In the genomic region with DNA sequence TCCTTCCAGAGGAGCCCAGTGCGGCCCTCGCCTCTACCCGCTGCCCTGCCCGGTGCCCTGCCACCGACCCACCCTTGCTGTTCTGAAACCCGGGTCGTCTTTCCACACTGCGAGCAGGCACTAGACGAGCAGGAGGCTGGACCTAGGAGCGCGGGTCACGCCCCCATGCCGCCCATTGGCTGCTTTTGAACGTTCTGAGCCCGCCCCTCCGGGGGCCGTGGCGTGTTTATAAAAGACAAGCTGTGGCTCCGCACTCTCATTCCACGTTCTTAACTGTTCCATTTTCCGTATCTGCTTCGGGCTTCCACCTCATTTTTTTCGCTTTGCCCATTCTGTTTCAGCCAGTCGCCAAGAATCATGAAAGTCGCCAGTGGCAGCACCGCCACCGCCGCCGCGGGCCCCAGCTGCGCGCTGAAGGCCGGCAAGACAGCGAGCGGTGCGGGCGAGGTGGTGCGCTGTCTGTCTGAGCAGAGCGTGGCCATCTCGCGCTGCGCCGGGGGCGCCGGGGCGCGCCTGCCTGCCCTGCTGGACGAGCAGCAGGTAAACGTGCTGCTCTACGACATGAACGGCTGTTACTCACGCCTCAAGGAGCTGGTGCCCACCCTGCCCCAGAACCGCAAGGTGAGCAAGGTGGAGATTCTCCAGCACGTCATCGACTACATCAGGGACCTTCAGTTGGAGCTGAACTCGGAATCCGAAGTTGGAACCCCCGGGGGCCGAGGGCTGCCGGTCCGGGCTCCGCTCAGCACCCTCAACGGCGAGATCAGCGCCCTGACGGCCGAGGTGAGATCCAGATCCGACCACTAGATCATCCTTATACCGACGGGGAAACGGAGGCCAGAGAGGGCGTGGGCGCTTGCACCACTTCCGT, we compare ENCODE assay signal across 8 cellular contexts. TPM values are rescaled to one million over a fixed set of nuclear protein-coding genes. Genes with fewer than 3 reads are reported as not detected.
DNase-seq lines count a peak whose midpoint lies in the region; ATAC-seq and TF ChIP-seq lines count a peak whose summit lies in the region.

A gene with protein sequence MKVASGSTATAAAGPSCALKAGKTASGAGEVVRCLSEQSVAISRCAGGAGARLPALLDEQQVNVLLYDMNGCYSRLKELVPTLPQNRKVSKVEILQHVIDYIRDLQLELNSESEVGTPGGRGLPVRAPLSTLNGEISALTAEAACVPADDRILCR (plus strand): TSS at position 259 of the 871 bp plus-strand sequence. CDS start 99 bp downstream, at position 358.

- peak within 1 kb of the TSS; percentile 91 for H3K4me3 Mint-ChIP-seq in T-helper 2 cell treated with Interferon-gamma antibody and Interleukin-4, amounts not matched to agents 5 μg/mL and 100 μg/mL, for 36 hours

- H3K36me3 ChIP-seq in left ventricle myocardium inferior = no peaks in the 10 kb centered on the region
- no peaks in the 10 kb centered on the region for H3K36me3 ChIP-seq in prostate gland
- peaks cover 8% of the 10 kb centered on the region for H3K36me3 ChIP-seq in upper lobe of right lung

- ATAC-seq in GM18502 (IDR thresholded peaks at IDR 0.05; ENCODE audit: poor library complexity, unreplicated experiment) = peak; percentile 85
- peak; percentile 89 for ATAC-seq in HG02973 (IDR thresholded peaks at IDR 0.05; ENCODE audit: unreplicated experiment)
- peak; percentile 82 for ATAC-seq in upper lobe of right lung

- H3K27me3 ChIP-seq in left ventricle myocardium inferior (ENCODE audit: low read depth) = peaks cover 4% of the 10 kb centered on the region
- H3K27me3 ChIP-seq in prostate gland (replicated peaks; ENCODE audit: insufficient read depth) = no peaks in the 10 kb centered on the region
- H3K27me3 ChIP-seq in upper lobe of right lung = no peaks in the 10 kb centered on the region

- no peaks in the 10 kb centered on the region for H3K36me3 Mint-ChIP-seq in T-helper 2 cell treated with Interferon-gamma antibody and Interleukin-4, amounts not matched to agents 5 μg/mL and 100 μg/mL, for 36 hours (ENCODE audit: low read depth)

- TF ChIP-seq CTCF in left ventricle myocardium inferior (IDR thresholded peaks at IDR 0.05; ENCODE audit: borderline replicate concordance) (no peak), prostate gland (IDR thresholded peaks at IDR 0.05) (peak in 2 of 4 experiments; percentile 6 to 13), upper lobe of right lung (IDR thresholded peaks at IDR 0.05) (no peak)

- H3K4me1 ChIP-seq in left ventricle myocardium inferior (peaks cover 62% of the 10 kb centered on the region), prostate gland (replicated peaks) (peaks cover 16% of the 10 kb centered on the region), upper lobe of right lung (peaks cover 33% of the 10 kb centered on the region)

- H3K4me1 Mint-ChIP-seq in T-helper 2 cell treated with Interferon-gamma antibody and Interleukin-4, amounts not matched to agents 5 μg/mL and 100 μg/mL, for 36 hours (ENCODE audit: low read depth) = peaks cover 24% of the 10 kb centered on the region

- H3K4me3 ChIP-seq in left ventricle myocardium inferior (peak within 1 kb of the TSS; percentile 78), prostate gland (peak within 1 kb of the TSS; percentile 69 to 71), upper lobe of right lung (peak within 1 kb of the TSS; percentile 88)

- peaks cover 48% of the 10 kb centered on the region for H3K27me3 Mint-ChIP-seq in T-helper 2 cell treated with Interferon-gamma antibody and Interleukin-4, amounts not matched to agents 5 μg/mL and 100 μg/mL, for 36 hours (ENCODE audit: low read depth)

- DNase-seq in NCI-H1930 (lab: John Stamatoyannopoulos, UW) (peak; percentile 98 to 99), anterior cingulate cortex (lab: John Stamatoyannopoulos, UW) (peak; percentile 43 to 96 (median 88)), left ventricle myocardium inferior (peak; percentile 95), prostate gland (ENCODE audit: low spot score) (peak; percentile 98), upper lobe of right lung (peak; percentile 97)
- DNase-seq in T-helper 2 cell treated with Interferon-gamma antibody and Interleukin-4, amounts not matched to agents 5 μg/mL and 100 μg/mL, for 36 hours (ENCODE audit: low spot score) = peak; percentile 87

- H3K27ac ChIP-seq in left ventricle myocardium inferior (replicated peaks) (peak within 1 kb of the TSS; percentile 93), prostate gland (peak within 1 kb of the TSS; percentile 85 to 86), upper lobe of right lung (peak within 1 kb of the TSS; percentile 95)

- H3K9me3 ChIP-seq in left ventricle myocardium inferior (replicated peaks) = no peaks in the 10 kb centered on the region
- no peaks in the 10 kb centered on the region for H3K9me3 ChIP-seq in prostate gland
- H3K9me3 ChIP-seq in upper lobe of right lung = no peaks in the 10 kb centered on the region

- TF ChIP-seq POLR2A in prostate gland (IDR thresholded peaks at IDR 0.05) = peak; percentile 97

- H3K27ac Mint-ChIP-seq in T-helper 2 cell treated with Interferon-gamma antibody and Interleukin-4, amounts not matched to agents 5 μg/mL and 100 μg/mL, for 36 hours = peak within 1 kb of the TSS; percentile 72

- WGBS in prostate gland = under 1% methylated on average over 51 of the region's 74 CpGs

- intact Hi-C loops in left ventricle myocardium inferior (cut with micrococcal nuclease) (loop anchor here (2.0 kb wide), 1 partner anchor 32 kb away; no protein-coding TSS in a partner anchor), prostate gland (cut with DNase I) (loop anchor here (2.0 kb wide), 1 partner anchor 32 kb away; no protein-coding TSS in a partner anchor), upper lobe of right lung (cut with DNase I) (no loop called here)

- H3K9me3 Mint-ChIP-seq in T-helper 2 cell treated with Interferon-gamma antibody and Interleukin-4, amounts not matched to agents 5 μg/mL and 100 μg/mL, for 36 hours = no peaks in the 10 kb centered on the region

RNA-seq across cellular contexts. Expression of the gene that starts here (rescaled TPM):
- total RNA-seq in left ventricle myocardium inferior (91.5 TPM), prostate gland (100 to 1,000 TPM; 356 to 514 TPM), upper lobe of right lung (515 TPM)

Comparison
In these comparisons a context has a peak if more than half of its experiments do, and no peak if none do; other contexts are left out.
1. Peak in every context shown above with its lines: DNase-seq, ATAC-seq, H3K4me3 ChIP-seq and H3K27ac ChIP-seq.